Comparison of ENCODE assay signal across 15 cellular contexts in genomic region chr2:197219636-197220035, GRCh38.
DNase-seq lines count a peak whose midpoint lies in the region; ATAC-seq and TF ChIP-seq lines count a peak whose summit lies in the region.
"Had no signal": no experiment of that assay in that cellular context is flagged by ENCODE, and none has a peak within 500 bp of the region (broad histone marks: within the 10 kb centered on the region; RNA-seq: fewer than 3 reads in every experiment).

No MANE protein-coding gene starts in this region.

- no peak overlapping the region for H3K27ac ChIP-seq in lower lobe of right lung
- H3K27ac ChIP-seq: HL-60 had no signal

- ATAC-seq in stimulated activated naive CD8-positive, alpha-beta T cell treated with anti-CD3 and anti-CD28 coated beads, Interleukin-15, amount 100 ng/mL, for 72 hours, result no peak
- ATAC-seq in lower lobe of right lung (no peak), sciatic nerve (no peak)

- DNase-seq in stimulated activated naive CD8-positive, alpha-beta T cell treated with anti-CD3 and anti-CD28 coated beads, Interleukin-15, amount 100 ng/mL, for 72 hours, result no peak
- DNase-seq in NCI-H2171 treated with DMSO at 0.1 percent for 48 hours (lab: John Stamatoyannopoulos, UW), result peak; percentile 95
- DNase-seq in cardiac fibroblast (ENCODE audit: low read depth in 2 of 2), result peak; percentile 64 to 75
- DNase-seq in NCI-H2029 treated with DMSO at 0.1 percent for 48 hours (lab: John Stamatoyannopoulos, UW), result no peak
- no peak for DNase-seq in lower lobe of right lung
- DNase-seq in sciatic nerve (ENCODE audit: low spot score), result no peak
- DNase-seq: C1 segment of cervical spinal cord, Calu3, GOT3, NCI-H1436 treated with DMSO at 0.1 percent for 48 hours, NCI-H2081 treated with DMSO at 0.1 percent for 48 hours, NCI-H82, SK-N-SH had no signal

- H3K4me1 ChIP-seq in lower lobe of right lung, result peaks cover 35% of the 10 kb centered on the region

- H3K27ac Mint-ChIP-seq in stimulated activated naive CD8-positive, alpha-beta T cell treated with anti-CD3 and anti-CD28 coated beads, Interleukin-15, Interleukin-2, amounts not matched to agents 100 ng/mL and 50 ng/mL, for 24 hours, result peak overlapping the region; percentile 49
- H3K27ac Mint-ChIP-seq in stimulated activated naive CD8-positive, alpha-beta T cell treated with anti-CD3 and anti-CD28 coated beads, Interleukin-15, amount 100 ng/mL, for 72 hours, result peak overlapping the region in 1 of 2 donors; percentile 59

- intact Hi-C loops in lower lobe of right lung (cut with DNase I), result no loop called here
- intact Hi-C loops in sciatic nerve (cut with DNase I), result no loop called here

- no peaks in the 10 kb centered on the region for H3K27me3 Mint-ChIP-seq in stimulated activated naive CD8-positive, alpha-beta T cell treated with anti-CD3 and anti-CD28 coated beads, Interleukin-15, Interleukin-2, amounts not matched to agents 100 ng/mL and 50 ng/mL, for 24 hours
- no peaks in the 10 kb centered on the region for H3K27me3 Mint-ChIP-seq in stimulated activated naive CD8-positive, alpha-beta T cell treated with anti-CD3 and anti-CD28 coated beads, Interleukin-15, amount 100 ng/mL, for 72 hours

- H3K4me1 Mint-ChIP-seq in stimulated activated naive CD8-positive, alpha-beta T cell treated with anti-CD3 and anti-CD28 coated beads, Interleukin-15, Interleukin-2, amounts not matched to agents 100 ng/mL and 50 ng/mL, for 24 hours (ENCODE audit: low read depth), result peaks cover 98% of the 10 kb centered on the region
- peaks cover 93% of the 10 kb centered on the region for H3K4me1 Mint-ChIP-seq in stimulated activated naive CD8-positive, alpha-beta T cell treated with anti-CD3 and anti-CD28 coated beads, Interleukin-15, amount 100 ng/mL, for 72 hours

- H3K4me3 ChIP-seq in cardiac fibroblast (replicated peaks in 1 of 2; ENCODE audit: low read depth in 2 of 2, low read length in 2 of 2), result no peak overlapping the region
- no peak overlapping the region for H3K4me3 ChIP-seq in lower lobe of right lung

- no peaks in the 10 kb centered on the region for H3K9me3 Mint-ChIP-seq in stimulated activated naive CD8-positive, alpha-beta T cell treated with anti-CD3 and anti-CD28 coated beads, Interleukin-15, Interleukin-2, amounts not matched to agents 100 ng/mL and 50 ng/mL, for 24 hours
- H3K9me3 Mint-ChIP-seq in stimulated activated naive CD8-positive, alpha-beta T cell treated with anti-CD3 and anti-CD28 coated beads, Interleukin-15, amount 100 ng/mL, for 72 hours, result no peaks in the 10 kb centered on the region

- no peaks in the 10 kb centered on the region for H3K27me3 ChIP-seq in lower lobe of right lung (ENCODE audit: low read depth)

- TF ChIP-seq CTCF in cardiac fibroblast (IDR thresholded peaks at IDR 0.05; ENCODE audit: low read depth, low read length) (no peak), lower lobe of right lung (IDR thresholded peaks at IDR 0.05) (no peak)

- peaks cover 23% of the 10 kb centered on the region for H3K36me3 Mint-ChIP-seq in stimulated activated naive CD8-positive, alpha-beta T cell treated with anti-CD3 and anti-CD28 coated beads, Interleukin-15, Interleukin-2, amounts not matched to agents 100 ng/mL and 50 ng/mL, for 24 hours (ENCODE audit: low read depth)

- H3K4me3 Mint-ChIP-seq in stimulated activated naive CD8-positive, alpha-beta T cell treated with anti-CD3 and anti-CD28 coated beads, Interleukin-15, Interleukin-2, amounts not matched to agents 100 ng/mL and 50 ng/mL, for 24 hours, result no peak overlapping the region
- H3K4me3 Mint-ChIP-seq in stimulated activated naive CD8-positive, alpha-beta T cell treated with anti-CD3 and anti-CD28 coated beads, Interleukin-15, amount 100 ng/mL, for 72 hours, result no peak overlapping the region

- no peaks in the 10 kb centered on the region for H3K9me3 ChIP-seq in lower lobe of right lung
- H3K9me3 ChIP-seq: SK-N-SH had no signal

- no peaks in the 10 kb centered on the region for H3K36me3 ChIP-seq in lower lobe of right lung

Comparison
In these comparisons a context has a peak if more than half of its experiments do, and no peak if none do; other contexts are left out.
1. DNase-seq: peak in NCI-H2171 treated with DMSO at 0.1 percent for 48 hours (single experiment) and cardiac fibroblast (2 of 2); none in stimulated activated naive CD8-positive, alpha-beta T cell treated with anti-CD3 and anti-CD28 coated beads, Interleukin-15, amount 100 ng/mL, for 72 hours (0 of 2), NCI-H2029 treated with DMSO at 0.1 percent for 48 hours (single experiment), lower lobe of right lung (single experiment) and sciatic nerve (single experiment).